ENCODE assay signal across 8 cellular contexts in genomic region chrX:103687696-103688191, GRCh38. TPM values are rescaled to one million over a fixed set of nuclear protein-coding genes. Genes with fewer than 3 reads are reported as not detected.
DNase-seq lines count a peak whose midpoint lies in the region; ATAC-seq and TF ChIP-seq lines count a peak whose summit lies in the region.

No MANE protein-coding gene starts in this region.

- ATAC-seq in HG03095 (IDR thresholded peaks at IDR 0.05; ENCODE audit: unreplicated experiment) = peak; percentile 22
- no peak for ATAC-seq in HG02870 (IDR thresholded peaks at IDR 0.05; ENCODE audit: unreplicated experiment)

- no peak for DNase-seq in BJ (ENCODE audit: low read depth)
- peak; percentile 84 for DNase-seq in NCI-H748 (lab: John Stamatoyannopoulos, UW; ENCODE audit: unreplicated experiment)
- peak; percentile 6 to 10 for DNase-seq in activated CD8-positive, alpha-beta memory T cell treated with anti-CD3 and anti-CD28 coated beads for 4 hours (ENCODE audit: low read depth in 2 of 2)
- DNase-seq in endothelial cell (ENCODE audit: low spot score) = peak; percentile 68
- peak; percentile 33 to 66 for DNase-seq in mesothelial cell of epicardium (ENCODE audit: low spot score in 2 of 2, unreplicated experiment in 2 of 2)
- peak; percentile 18 to 21 for DNase-seq in stimulated activated CD8-positive, alpha-beta memory T cell treated with anti-CD3 and anti-CD28 coated beads, Interleukin-2, amount 100 ng/mL, for 48 hours (ENCODE audit: low read depth in 2 of 2)

- H3K9me3 Mint-ChIP-seq in endothelial cell (ENCODE audit: unreplicated experiment) (no peaks in the 10 kb centered on the region), mesothelial cell of epicardium (peaks cover 8% of the 10 kb centered on the region)

- no peaks in the 10 kb centered on the region for H3K27me3 ChIP-seq in BJ (ENCODE audit: control insufficient read depth, insufficient read depth, low read length)

- peaks cover 7% of the 10 kb centered on the region for H3K36me3 Mint-ChIP-seq in endothelial cell (ENCODE audit: low read depth, unreplicated experiment)
- peaks cover 9% of the 10 kb centered on the region for H3K36me3 Mint-ChIP-seq in mesothelial cell of epicardium

- POLR2A ChIA-PET in BJ (lab: Charles Lee) = interaction anchor here (0.6 to 0.7 kb wide), 3 partner anchors 77 to 158 kb away, joined by 3 to 21 read pairs (median 13); no protein-coding TSS in a partner anchor

- H3K4me1 Mint-ChIP-seq in endothelial cell (ENCODE audit: unreplicated experiment) (no peaks in the 10 kb centered on the region), mesothelial cell of epicardium (peaks cover 4% of the 10 kb centered on the region)

- peak overlapping the region; percentile 56 for H3K4me3 ChIP-seq in BJ (ENCODE audit: low read depth, low read length)

- CTCF ChIA-PET in BJ (lab: Yijun Ruan, JAX) = interaction anchor here (0.6 to 1.3 kb wide), 2 partner anchors 27 to 88 kb away, joined by 3 read pairs; partner anchors contain the start of gene PLP1

- H3K4me3 Mint-ChIP-seq in endothelial cell (ENCODE audit: unreplicated experiment) = no peak overlapping the region
- H3K4me3 Mint-ChIP-seq in mesothelial cell of epicardium = no peak overlapping the region

- H3K36me3 ChIP-seq in BJ (ENCODE audit: control insufficient read depth, insufficient read depth, low read length) = no peaks in the 10 kb centered on the region; the same call in 1 of the 2 replicates

- H3K27ac Mint-ChIP-seq in endothelial cell (ENCODE audit: unreplicated experiment) = no peak overlapping the region
- H3K27ac Mint-ChIP-seq in mesothelial cell of epicardium = no peak overlapping the region

- TF ChIP-seq CTCF in BJ (IDR thresholded peaks at IDR 0.05; ENCODE audit: insufficient read depth, low read depth, low read length) = peak; percentile 71
- peak; percentile 24 for TF ChIP-seq CTCF in endothelial cell (IDR thresholded peaks at IDR 0.05; ENCODE audit: unreplicated experiment)
- peak; percentile 32 for TF ChIP-seq CTCF in mesothelial cell of epicardium (IDR thresholded peaks at IDR 0.05; ENCODE audit: unreplicated experiment)

- no peaks in the 10 kb centered on the region for H3K27me3 Mint-ChIP-seq in endothelial cell (ENCODE audit: unreplicated experiment)
- no peaks in the 10 kb centered on the region for H3K27me3 Mint-ChIP-seq in mesothelial cell of epicardium (ENCODE audit: low read depth)

RNA-seq across cellular contexts. Expression of gene MORF4L2, which starts 1.2 kb away (rescaled TPM):
- polyA plus RNA-seq in BJ (2011; rRNA removed) = 479 and 701 TPM in 2 replicates
- 139 and 192 TPM in 2 replicates for polyA minus RNA-seq in BJ (2011; rRNA and poly(A)+ RNA removed)
- total RNA-seq in endothelial cell (ENCODE audit: unreplicated experiment) (362 TPM), mesothelial cell of epicardium (372 to 379 TPM (median 373 TPM) in 3 replicates)

RNA-seq across cellular contexts. Expression of gene TMEM31, which starts 23.0 kb away (rescaled TPM):
- 0.16 and 0.43 TPM in 2 replicates for polyA plus RNA-seq in BJ (2011; rRNA removed)
- polyA minus RNA-seq in BJ (2011; rRNA and poly(A)+ RNA removed) = not detected in 2 replicates
- total RNA-seq in endothelial cell (ENCODE audit: unreplicated experiment) (not detected), mesothelial cell of epicardium (0.74 to 1.2 TPM (median 0.75 TPM) in 3 replicates)

RNA-seq across cellular contexts. Expression of gene TCEAL1, which starts 59.0 kb away (rescaled TPM):
- polyA plus RNA-seq in BJ (2011; rRNA removed) = 30.9 and 44.5 TPM in 2 replicates
- polyA minus RNA-seq in BJ (2011; rRNA and poly(A)+ RNA removed) = 3.5 TPM in 2 replicates
- total RNA-seq in endothelial cell (ENCODE audit: unreplicated experiment) (12.5 TPM), mesothelial cell of epicardium (17.1 to 18.8 TPM (median 18.7 TPM) in 3 replicates)
